Comparison of ENCODE assay signal across 21 cellular contexts in genomic region chr7:158157460-158157859, GRCh38.
DNase-seq lines count a peak whose midpoint lies in the region; ATAC-seq and TF ChIP-seq lines count a peak whose summit lies in the region.
"Had no signal": no experiment of that assay in that cellular context is flagged by ENCODE, and none has a peak within 500 bp of the region (broad histone marks: within the 10 kb centered on the region; RNA-seq: fewer than 3 reads in every experiment).

No MANE protein-coding gene starts in this region.

- H2BK15ac ChIP-seq in H9 (ENCODE audit: low read depth, low read length) = no peak overlapping the region

- peaks cover 5 to 13% of the 10 kb centered on the region in 2 experiments for H3K9me3 Mint-ChIP-seq in H9
- H3K9me3 Mint-ChIP-seq: CD4-positive, alpha-beta T cell had no signal

- no peak overlapping the region for H3K4me2 ChIP-seq in H9 (ENCODE audit: insufficient read depth, insufficient read length, low read length)
- H3K4me2 ChIP-seq: GM23338 had no signal

- H4K91ac ChIP-seq in H9 (ENCODE audit: insufficient read length, low read depth, low read length) = no peak overlapping the region

- 0 out of 2 replicates have a peak overlapping the region, but pooled peaks have one; percentile 24 for H3K4me3 ChIP-seq in iPS-18c (ENCODE audit: insufficient read depth, low read depth, low read length)
- no peak overlapping the region for H3K4me3 ChIP-seq in aorta (ENCODE audit: low read length in 2 of 2)
- H3K4me3 ChIP-seq: BLaER1 treated with 17β-estradiol and CSF1 and Interleukin-3, amounts not matched to agents 10 nM and 100 nM; GM12878; GM23338 had no signal

- no CpG with 5 or more reads among the region's 16 CpGs for WGBS in H9 (ENCODE audit: extremely low coverage, insufficient read length, low lambda C conversion rate)
- WGBS in aorta, 2 donors = 87 to 88% methylated on average over 16 of the region's 16 CpGs

- H3K56ac ChIP-seq in H9 (ENCODE audit: insufficient read length, low read depth, low read length) = no peak overlapping the region

- DNase-seq in NCI-H1436 (lab: John Stamatoyannopoulos, UW) (peak; percentile 32), NCI-H1436 treated with DMSO at 0.1 percent for 48 hours (lab: John Stamatoyannopoulos, UW) (no peak), H9 (peak; percentile 14), aorta (no peak), UCSD-AML1 (lab: John Stamatoyannopoulos, UW; ENCODE audit: unreplicated experiment) (no peak), MV-4-11 (lab: John Stamatoyannopoulos, UW) (no peak)
- DNase-seq: CD4-positive, alpha-beta T cell; CD8-positive, alpha-beta memory T cell; DMS 273 treated with DMSO at 0.1 percent for 48 hours; DMS79; EL; GDM1; HCEC 1CT had no signal

- no peaks in the 10 kb centered on the region; the same call in none of the 2 replicates for H3K27me3 Mint-ChIP-seq in H9 (ENCODE audit: low read depth)
- H3K27me3 Mint-ChIP-seq: B cell; CD4-positive, alpha-beta T cell had no signal

- H3K4me1 Mint-ChIP-seq in H9 = peaks cover 5 to 11% of the 10 kb centered on the region in 2 experiments; a peak in 3 of 4 replicates
- H3K4me1 Mint-ChIP-seq: B cell; CD14-positive monocyte; CD8-positive, alpha-beta memory T cell; GM23338 had no signal

- no peak for TF ChIP-seq CTCF in H9 (conservative IDR thresholded peaks at IDR 0.05)

- H3K27me3 ChIP-seq in H9 (ENCODE audit: insufficient read depth, low read length) (no peaks in the 10 kb centered on the region), aorta (ENCODE audit: control insufficient read depth in 1 of 2, insufficient read depth in 2 of 2, low read length in 1 of 2) (no peaks in the 10 kb centered on the region)
- H3K27me3 ChIP-seq: BLaER1 treated with 17β-estradiol and CSF1 and Interleukin-3, amounts not matched to agents 10 nM and 100 nM had no signal

- H3K36me3 ChIP-seq in aorta (ENCODE audit: control insufficient read depth in 1 of 2, insufficient read depth in 2 of 2, low read length in 1 of 2) = no peaks in the 10 kb centered on the region
- H3K36me3 ChIP-seq: BLaER1 treated with 17β-estradiol and CSF1 and Interleukin-3, amounts not matched to agents 10 nM and 100 nM had no signal

- H3K9me3 ChIP-seq in H9 (ENCODE audit: control insufficient read depth, low read depth, low read length) (no peaks in the 10 kb centered on the region), iPS-18c (ENCODE audit: control insufficient read depth, insufficient read depth, low read length) (peaks cover 50% of the 10 kb centered on the region), aorta (ENCODE audit: control insufficient read depth, low read length) (no peaks in the 10 kb centered on the region)

- no peak overlapping the region for H3K9ac ChIP-seq in H9 (ENCODE audit: extremely low read depth, insufficient read length, low read length)
- H3K9ac ChIP-seq: BLaER1 treated with 17β-estradiol and CSF1 and Interleukin-3, amounts not matched to agents 10 nM and 100 nM had no signal

- H3K79me1 ChIP-seq in H9 (ENCODE audit: insufficient read depth, low read depth, low read length, poor library complexity, severe bottlenecking) = no peaks in the 10 kb centered on the region

- no peak overlapping the region for H3K23ac ChIP-seq in H9 (ENCODE audit: insufficient read length, low read depth, low read length)

- H3K27ac ChIP-seq in H9 (ENCODE audit: insufficient read length, low read depth, low read length) (no peak overlapping the region), aorta (ENCODE audit: low read depth in 1 of 2, low read length in 2 of 2) (no peak overlapping the region)
- H3K27ac ChIP-seq: 22Rv1; BLaER1 treated with 17β-estradiol and CSF1 and Interleukin-3, amounts not matched to agents 10 nM and 100 nM had no signal

- H2BK120ac ChIP-seq in H9 (ENCODE audit: low read depth, low read length, poor library complexity, severe bottlenecking) = no peak overlapping the region

- H2AK5ac ChIP-seq in H9 (ENCODE audit: insufficient read length, low read length) = no peak overlapping the region

- no peak overlapping the region for H3T11ph ChIP-seq in H9 (ENCODE audit: low read length)

- H2BK20ac ChIP-seq in H9 (ENCODE audit: low read depth, low read length, poor library complexity, severe bottlenecking) = no peak overlapping the region

- no peak overlapping the region for H4K5ac ChIP-seq in H9 (ENCODE audit: insufficient read length, low read depth, low read length)

- H3K4me3 Mint-ChIP-seq in H9 = no peak overlapping the region
- H3K4me3 Mint-ChIP-seq: B cell; CD14-positive monocyte; CD4-positive, alpha-beta T cell; CD8-positive, alpha-beta memory T cell; GM23338 had no signal

- no peaks in the 10 kb centered on the region for H3K79me2 ChIP-seq in H9 (ENCODE audit: insufficient read depth, low read length)

- no peaks in the 10 kb centered on the region for H3K23me2 ChIP-seq in H9 (ENCODE audit: insufficient read length, low read depth, low read length, poor library complexity, severe bottlenecking)

- H2AFZ ChIP-seq in H9 (ENCODE audit: low read length) = no peak overlapping the region
- H2AFZ ChIP-seq: GM23338 had no signal

- intact Hi-C loops in aorta (cut with DNase I) = no loop called here

- H4K8ac ChIP-seq in H9 (replicated peaks; ENCODE audit: insufficient read length, low read depth, low read length) = no peak overlapping the region

- H3K4me1 ChIP-seq in H9 (ENCODE audit: insufficient read depth, low read length) = no peaks in the 10 kb centered on the region
- no peaks in the 10 kb centered on the region for H3K4me1 ChIP-seq in aorta (ENCODE audit: control insufficient read depth in 1 of 2, insufficient read depth in 2 of 2, low read length in 2 of 2)

- H3K27ac Mint-ChIP-seq in H9 = no peak overlapping the region
- H3K27ac Mint-ChIP-seq: B cell; CD14-positive monocyte; CD4-positive, alpha-beta T cell; CD8-positive, alpha-beta memory T cell; GM23338 had no signal

- no peak overlapping the region for H2BK12ac ChIP-seq in H9 (ENCODE audit: insufficient read length, low read depth, low read length)

- no peak overlapping the region for H3K4ac ChIP-seq in H9 (ENCODE audit: low read depth, low read length)

- no peak overlapping the region for H3K14ac ChIP-seq in H9 (ENCODE audit: insufficient read depth, low read length)

- peak; percentile 22 for ATAC-seq in aorta (ENCODE audit: low FRiP score)
- ATAC-seq in HG03354 (IDR thresholded peaks at IDR 0.05; ENCODE audit: poor library complexity, severe bottlenecking, unreplicated experiment) = no peak
- ATAC-seq: GM12878, GM23338 had no signal

- H3K18ac ChIP-seq in H9 (ENCODE audit: insufficient read length, low read depth, low read length) = no peak overlapping the region

- H4K20me1 ChIP-seq in H9 (ENCODE audit: control insufficient read depth, insufficient read depth, insufficient read length) = no peaks in the 10 kb centered on the region
- H4K20me1 ChIP-seq: BLaER1 treated with 17β-estradiol and CSF1 and Interleukin-3, amounts not matched to agents 10 nM and 100 nM had no signal

- H2BK5ac ChIP-seq in H9 (ENCODE audit: insufficient read length, low read length) = no peak overlapping the region

- peaks cover 3 to 5% (median 3%) of the 10 kb centered on the region in 3 experiments; a peak in 5 of 7 replicates for H3K36me3 Mint-ChIP-seq in H9 (ENCODE audit: insufficient read depth in 1 of 3, low read depth in 3 of 3)
- H3K36me3 Mint-ChIP-seq: CD14-positive monocyte had no signal

Comparison
In these comparisons a context has a peak if more than half of its experiments do, and no peak if none do; other contexts are left out.
1. DNase-seq: peak in NCI-H1436 (single experiment) and H9 (single experiment); none in NCI-H1436 treated with DMSO at 0.1 percent for 48 hours (single experiment), aorta (0 of 2), UCSD-AML1 (single experiment) and MV-4-11 (single experiment).